Comparison of ENCODE assay signal across 27 cellular contexts in genomic region chr18:10892801-10893595, GRCh38.
A peak's percentile ranks its signal among the peaks of the same experiment; 100 is the strongest.
DNase-seq lines count a peak whose midpoint lies in the region; ATAC-seq, FAIRE-seq and TF ChIP-seq lines count a peak whose summit lies in the region.
"Had no signal": no experiment of that assay in that cellular context is flagged by ENCODE, and none has a peak within 500 bp of the region (broad histone marks: within the 10 kb centered on the region; RNA-seq: fewer than 3 reads in every experiment).

No MANE protein-coding gene starts in this region.

- no peak for TF ChIP-seq EP300 in A549 (IDR thresholded peaks at IDR 0.05)

- TF ChIP-seq CTCF in A549 (IDR thresholded peaks at IDR 0.05) (no peak), type B pancreatic cell (conservative IDR thresholded peaks at IDR 0.05) (no peak)

- peaks cover 14% of the 10 kb centered on the region for H3K4me1 Mint-ChIP-seq in type B pancreatic cell (ENCODE audit: unreplicated experiment)

- no peak for TF ChIP-seq POLR2A in A549 (IDR thresholded peaks at IDR 0.05; ENCODE audit: low read length)

- in situ Hi-C loops in SK-MEL-5 (cut with HindIII; ENCODE audit: low pct_unique_long_range_greater_than_20kb, low sequenced_read_pairs) = no loop called here

- POLR2A ChIA-PET in A549 (lab: Yijun Ruan, JAX) = no interaction called here

- no peak overlapping the region for H3K4me3 ChIP-seq in A549
- H3K4me3 ChIP-seq: colonic mucosa, MG63, neural progenitor cell, PC-9, SJCRH30, spleen had no signal

- no peak overlapping the region for H3K27ac Mint-ChIP-seq in type B pancreatic cell
- H3K27ac Mint-ChIP-seq: activated CD8-positive, alpha-beta T cell treated with anti-CD3 and anti-CD28 coated beads, Interleukin-2, amount 10 ng/mL, durations not matched to agents 7 days and 5 days; activated naive CD4-positive, alpha-beta T cell treated with anti-CD3 and anti-CD28 coated beads, Interleukin-2, amount 50 U/mL, for 72 hours; neural progenitor cell had no signal

- no peak for ATAC-seq in A549
- no peak for ATAC-seq in HG02610 (IDR thresholded peaks at IDR 0.05; ENCODE audit: unreplicated experiment)
- ATAC-seq: activated CD8-positive, alpha-beta T cell treated with anti-CD3 and anti-CD28 coated beads, Interleukin-2, amount 10 ng/mL, durations not matched to agents 7 days and 5 days; activated naive CD4-positive, alpha-beta T cell treated with anti-CD3 and anti-CD28 coated beads, Interleukin-2, amount 50 U/mL, for 72 hours; activated T-cell treated with anti-CD3 and anti-CD28 coated beads, Interleukin-2, amount 50 U/mL, for 4 hours; HCT116; left colon had no signal

- 4% methylated on average over 3 of the region's 3 CpGs for WGBS in A549 (ENCODE audit: missing lambda C conversion rate)

- CTCF ChIA-PET in A549 (lab: Yijun Ruan, JAX) = no interaction called here

- H3K27me3 Mint-ChIP-seq in type B pancreatic cell = no peaks in the 10 kb centered on the region

- no peak for TF ChIP-seq RAD21 in A549 (conservative IDR thresholded peaks at IDR 0.05 in 1 of 2, IDR thresholded peaks at IDR 0.05 in 1 of 2)

- H3K27ac ChIP-seq in A549 = no peak overlapping the region
- H3K27ac ChIP-seq: C4-2B, colonic mucosa, neural progenitor cell, PC-9, SJCRH30, spleen had no signal

- peaks cover 4% of the 10 kb centered on the region; the same call in 1 of the 3 replicates for H3K4me1 ChIP-seq in A549
- H3K4me1 ChIP-seq: colonic mucosa, neural progenitor cell, SJCRH30, spleen had no signal

- H3K4me3 Mint-ChIP-seq in type B pancreatic cell = no peak overlapping the region
- H3K4me3 Mint-ChIP-seq: activated CD8-positive, alpha-beta T cell treated with anti-CD3 and anti-CD28 coated beads, Interleukin-2, amount 10 ng/mL, durations not matched to agents 7 days and 5 days; activated T-cell treated with anti-CD3 and anti-CD28 coated beads, Interleukin-2, amount 50 U/mL, for 4 hours; neural progenitor cell had no signal

- DNase-seq in A549 (ENCODE audit: low read depth in 1 of 2, low spot score in 1 of 2) (no peak), NCI-H1417 (lab: John Stamatoyannopoulos, UW) (peak; percentile 11 to 79 (median 16)), SK-MEL-5 (ENCODE audit: low read depth, low spot score) (peak; percentile 33), kidney glomerular epithelial cell (lab: John Stamatoyannopoulos, UW) (peak; percentile 12), type B pancreatic cell (ENCODE audit: extremely low spot score, unreplicated experiment) (no peak), GM19240 (ENCODE audit: insufficient read length, low spot score) (no peak)
- no peak for DNase-seq in activated naive CD4-positive, alpha-beta T cell treated with Interleukin-2 at 50 U/mL for 16 hours
- DNase-seq: activated CD8-positive, alpha-beta T cell treated with anti-CD3 and anti-CD28 coated beads, Interleukin-2, amount 10 ng/mL, durations not matched to agents 7 days and 5 days; activated T-cell treated with anti-CD3 and anti-CD28 coated beads, Interleukin-2, amount 50 U/mL, for 4 hours; colonic mucosa; foreskin melanocyte; GF-D8; left colon; MG63; NCI-H1694; NCI-H524 treated with DMSO at 0.1 percent for 48 hours; PC-9; SJCRH30; spleen; T-helper 9 cell had no signal

- H3K36me3 Mint-ChIP-seq in type B pancreatic cell = peaks cover 9% of the 10 kb centered on the region
- H3K36me3 Mint-ChIP-seq: activated naive CD4-positive, alpha-beta T cell treated with anti-CD3 and anti-CD28 coated beads, Interleukin-2, amount 50 U/mL, for 72 hours; neural progenitor cell had no signal

- H3K9me3 Mint-ChIP-seq in type B pancreatic cell = no peaks in the 10 kb centered on the region
- H3K9me3 Mint-ChIP-seq: activated naive CD4-positive, alpha-beta T cell treated with anti-CD3 and anti-CD28 coated beads, Interleukin-2, amount 50 U/mL, for 72 hours; activated T-cell treated with anti-CD3 and anti-CD28 coated beads, Interleukin-2, amount 50 U/mL, for 4 hours; neural progenitor cell had no signal

- H3K4me2 ChIP-seq in A549 = 0 out of 3 replicates have a peak overlapping the region, but pooled peaks have one; percentile 6
- H3K4me2 ChIP-seq: neural progenitor cell, PC-9 had no signal

- FAIRE-seq in A549 (lab: Jason Lieb, UNC) = no peak
- FAIRE-seq: A204.1, endometrium had no signal

- H3K9me3 ChIP-seq in A549 = no peaks in the 10 kb centered on the region
- H3K9me3 ChIP-seq: colonic mucosa, MG63, SJCRH30, spleen had no signal

TF ChIP-seq in A549, 52 proteins besides CTCF, POLR2A, EP300 and RAD21:
- TF ChIP-seq JUNB (IDR thresholded peaks at IDR 0.05) (no peak), JUN (IDR thresholded peaks at IDR 0.05) (no peak), ELK1 (IDR thresholded peaks at IDR 0.05; ENCODE audit: low read depth, low read length) (no peak), GATA3 (IDR thresholded peaks at IDR 0.05; ENCODE audit: borderline replicate concordance) (no peak), ZSCAN20 (CRISPR knock-in tag; IDR thresholded peaks at IDR 0.05) (no peak), KDM5A (IDR thresholded peaks at IDR 0.05) (no peak), CHD4 (IDR thresholded peaks at IDR 0.05; ENCODE audit: borderline replicate concordance) (no peak), RNF2 (IDR thresholded peaks at IDR 0.05; ENCODE audit: borderline replicate concordance, low read depth) (no peak), RFX5 (IDR thresholded peaks at IDR 0.05) (no peak), EHMT2 (IDR thresholded peaks at IDR 0.05; ENCODE audit: low read depth) (no peak), RARB (CRISPR knock-in tag; IDR thresholded peaks at IDR 0.05) (no peak), HOXA7 (CRISPR knock-in tag; IDR thresholded peaks at IDR 0.05) (no peak), ESRRA (IDR thresholded peaks at IDR 0.05; ENCODE audit: borderline replicate concordance, low read length) (no peak), HDAC2 (IDR thresholded peaks at IDR 0.05) (no peak), ZNF302 (CRISPR knock-in tag; IDR thresholded peaks at IDR 0.05) (no peak), ZFP36 (IDR thresholded peaks at IDR 0.05; ENCODE audit: borderline replicate concordance, partially characterized antibody) (no peak), E2F6 (IDR thresholded peaks at IDR 0.05; ENCODE audit: borderline replicate concordance, low read depth) (no peak), MYC (IDR thresholded peaks at IDR 0.05; ENCODE audit: borderline replicate concordance, low read length) (no peak), HMGXB4 (CRISPR knock-in tag; IDR thresholded peaks at IDR 0.05; ENCODE audit: borderline replicate concordance) (no peak), MAZ (IDR thresholded peaks at IDR 0.05; ENCODE audit: borderline replicate concordance, low read depth, low read length) (no peak)

Comparison
In these comparisons a context has a peak if more than half of its experiments do, and no peak if none do; other contexts are left out.
1. DNase-seq: peak in NCI-H1417 (3 of 3), SK-MEL-5 (single experiment) and kidney glomerular epithelial cell (single experiment); none in A549 (0 of 2), type B pancreatic cell (single experiment), activated naive CD4-positive, alpha-beta T cell treated with Interleukin-2 at 50 U/mL for 16 hours (single experiment) and GM19240 (single experiment).